In genomic region chr18:79005653-79006052, GRCh38 we compare ENCODE assay signal across 41 cellular contexts. TPM values are rescaled to one million over a fixed set of nuclear protein-coding genes. Genes with fewer than 3 reads are reported as not detected.
"Had no signal": no experiment of that assay in that cellular context is flagged by ENCODE, and none has a peak within 500 bp of the region (broad histone marks: within the 10 kb centered on the region; RNA-seq: fewer than 3 reads in every experiment).

No MANE protein-coding gene starts in this region.

- H3K27ac ChIP-seq: adrenal gland, ascending aorta, body of pancreas, brain microvascular endothelial cell, breast epithelium, cardiac muscle cell had no signal

- FAIRE-seq: astrocyte, bronchial epithelial cell had no signal

- H3K27me3 Mint-ChIP-seq: activated naive CD4-positive, alpha-beta T cell treated with anti-CD3 and anti-CD28 coated beads, Interleukin-2, amount 10 ng/mL, durations not matched to agents 7 days and 5 days; activated naive CD8-positive, alpha-beta T cell; activated naive CD8-positive, alpha-beta T cell treated with anti-CD3 and anti-CD28 coated beads, Interleukin-2, amount 50 U/mL, for 24 hours had no signal

- H3K4me3 Mint-ChIP-seq: activated naive CD4-positive, alpha-beta T cell treated with anti-CD3 and anti-CD28 coated beads for 36 hours; activated naive CD4-positive, alpha-beta T cell treated with anti-CD3 and anti-CD28 coated beads, Interleukin-2, amount 10 ng/mL, durations not matched to agents 7 days and 5 days; activated naive CD4-positive, alpha-beta T cell treated with anti-CD3 and anti-CD28 coated beads, Interleukin-2, amount 50 U/mL, for 24 hours; activated naive CD8-positive, alpha-beta T cell; activated naive CD8-positive, alpha-beta T cell treated with anti-CD3 and anti-CD28 coated beads for 36 hours; activated naive CD8-positive, alpha-beta T cell treated with anti-CD3 and anti-CD28 coated beads, Interleukin-2, amount 10 ng/mL, durations not matched to agents 7 days and 5 days; activated naive CD8-positive, alpha-beta T cell treated with anti-CD3 and anti-CD28 coated beads, Interleukin-2, amount 50 U/mL, for 24 hours; activated T-cell treated with anti-CD3 and anti-CD28 coated beads, Interleukin-2, amount 50 U/mL, for 24 hours; activated T-cell treated with anti-CD3 and anti-CD28 coated beads, Interleukin-2, amount 50 U/mL, for 4 hours; activated T-cell treated with anti-CD3 and anti-CD28 coated beads, Interleukin-2, amount 50 U/mL, for 72 hours; activated T-helper 1 cell treated with anti-CD3 and anti-CD28 coated beads, Interleukin-12 subunit alpha, Interleukin-12 subunit beta, Interleukin-2, Interleukin-4 antibody, amounts not matched to agents 30 ng/mL and 10 ng/mL and 1 ng/mL, durations not matched to agents 14 hours and 24 hours and 36 hours; activated T-helper 17 cell treated with anti-CD3 and anti-CD28 coated beads, Interleukin-2, amount 50 U/mL, for 72 hours; brain; central memory CD8-positive, alpha-beta T cell had no signal

- H3K27ac Mint-ChIP-seq: activated naive CD4-positive, alpha-beta T cell treated with anti-CD3 and anti-CD28 coated beads for 36 hours; activated naive CD4-positive, alpha-beta T cell treated with anti-CD3 and anti-CD28 coated beads, Interleukin-2, amount 10 ng/mL, durations not matched to agents 7 days and 5 days; activated naive CD4-positive, alpha-beta T cell treated with anti-CD3 and anti-CD28 coated beads, Interleukin-2, amount 50 U/mL, for 24 hours; activated naive CD4-positive, alpha-beta T cell treated with anti-CD3 and anti-CD28 coated beads, Interleukin-2, amount 50 U/mL, for 72 hours; activated naive CD8-positive, alpha-beta T cell; activated naive CD8-positive, alpha-beta T cell treated with anti-CD3 and anti-CD28 coated beads for 36 hours; activated naive CD8-positive, alpha-beta T cell treated with anti-CD3 and anti-CD28 coated beads, Interleukin-2, amount 10 ng/mL, durations not matched to agents 7 days and 5 days; activated naive CD8-positive, alpha-beta T cell treated with anti-CD3 and anti-CD28 coated beads, Interleukin-2, amount 50 U/mL, for 24 hours; activated T-cell treated with anti-CD3 and anti-CD28 coated beads, Interleukin-2, amount 50 U/mL, for 24 hours; activated T-cell treated with anti-CD3 and anti-CD28 coated beads, Interleukin-2, amount 50 U/mL, for 72 hours; activated T-helper 1 cell treated with anti-CD3 and anti-CD28 coated beads, Interleukin-12 subunit alpha, Interleukin-12 subunit beta, Interleukin-2, Interleukin-4 antibody, amounts not matched to agents 30 ng/mL and 10 ng/mL and 1 ng/mL, durations not matched to agents 14 hours and 24 hours and 36 hours; activated T-helper 17 cell treated with anti-CD3 and anti-CD28 coated beads, Interleukin-2, amount 50 U/mL, for 72 hours; activated T-helper 2 cell treated with anti-CD3 and anti-CD28 coated beads, Interferon-gamma antibody, Interleukin-2, Interleukin-4, amounts not matched to agents 10 μg/mL and 5 μg/mL and 100 μg/mL, durations not matched to agents 14 hours and 24 hours and 36 hours; brain had no signal

- H3K4me1 Mint-ChIP-seq: activated naive CD4-positive, alpha-beta T cell treated with anti-CD3 and anti-CD28 coated beads, Interleukin-2, amount 10 ng/mL, durations not matched to agents 7 days and 5 days; activated naive CD4-positive, alpha-beta T cell treated with anti-CD3 and anti-CD28 coated beads, Interleukin-2, amount 50 U/mL, for 24 hours; activated naive CD8-positive, alpha-beta T cell treated with anti-CD3 and anti-CD28 coated beads for 36 hours; activated naive CD8-positive, alpha-beta T cell treated with anti-CD3 and anti-CD28 coated beads, Interleukin-2, amount 10 ng/mL, durations not matched to agents 7 days and 5 days; activated naive CD8-positive, alpha-beta T cell treated with anti-CD3 and anti-CD28 coated beads, Interleukin-2, amount 50 U/mL, for 24 hours; activated T-helper 17 cell treated with anti-CD3 and anti-CD28 coated beads, Interleukin-2, amount 50 U/mL, for 72 hours; central memory CD8-positive, alpha-beta T cell had no signal

- H3K27me3 ChIP-seq: ascending aorta, body of pancreas, brain microvascular endothelial cell, cardiac muscle cell had no signal

- H3K36me3 Mint-ChIP-seq: activated naive CD4-positive, alpha-beta T cell treated with anti-CD3 and anti-CD28 coated beads, Interleukin-2, amount 10 ng/mL, durations not matched to agents 7 days and 5 days; activated naive CD4-positive, alpha-beta T cell treated with anti-CD3 and anti-CD28 coated beads, Interleukin-2, amount 50 U/mL, for 24 hours; activated naive CD4-positive, alpha-beta T cell treated with anti-CD3 and anti-CD28 coated beads, Interleukin-2, amount 50 U/mL, for 72 hours; activated naive CD8-positive, alpha-beta T cell; activated naive CD8-positive, alpha-beta T cell treated with anti-CD3 and anti-CD28 coated beads for 36 hours; activated naive CD8-positive, alpha-beta T cell treated with anti-CD3 and anti-CD28 coated beads, Interleukin-2, amount 10 ng/mL, durations not matched to agents 7 days and 5 days had no signal

- H3K9me3 ChIP-seq: adrenal gland, ascending aorta, body of pancreas had no signal

- ATAC-seq: activated naive CD4-positive, alpha-beta T cell treated with anti-CD3 and anti-CD28 coated beads, Interleukin-2, amount 50 U/mL, for 72 hours; activated naive CD8-positive, alpha-beta T cell treated with anti-CD3 and anti-CD28 coated beads, Interleukin-2, amount 50 U/mL, for 24 hours; activated T-cell treated with anti-CD3 and anti-CD28 coated beads, Interleukin-2, amount 50 U/mL, for 4 hours; activated T-cell treated with anti-CD3 and anti-CD28 coated beads, Interleukin-2, amount 50 U/mL, for 72 hours; activated T-helper 17 cell treated with anti-CD3 and anti-CD28 coated beads, Interleukin-2, amount 50 U/mL, for 72 hours; body of pancreas had no signal

- H3K4me3 ChIP-seq: adrenal gland, ascending aorta, body of pancreas, breast epithelium, cardiac muscle cell had no signal

- H3K36me3 ChIP-seq: adrenal gland, ascending aorta, brain microvascular endothelial cell, breast epithelium, cardiac muscle cell had no signal

- H3K4me1 ChIP-seq: adrenal gland, ascending aorta, body of pancreas, breast epithelium had no signal

- H3K9me3 Mint-ChIP-seq: activated naive CD4-positive, alpha-beta T cell treated with anti-CD3 and anti-CD28 coated beads for 36 hours; activated naive CD4-positive, alpha-beta T cell treated with anti-CD3 and anti-CD28 coated beads, Interleukin-2, amount 10 ng/mL, durations not matched to agents 7 days and 5 days; activated naive CD4-positive, alpha-beta T cell treated with anti-CD3 and anti-CD28 coated beads, Interleukin-2, amount 50 U/mL, for 24 hours; activated naive CD4-positive, alpha-beta T cell treated with anti-CD3 and anti-CD28 coated beads, Interleukin-2, amount 50 U/mL, for 72 hours; activated naive CD8-positive, alpha-beta T cell treated with anti-CD3 and anti-CD28 coated beads for 36 hours; activated naive CD8-positive, alpha-beta T cell treated with anti-CD3 and anti-CD28 coated beads, Interleukin-2, amount 10 ng/mL, durations not matched to agents 7 days and 5 days; activated naive CD8-positive, alpha-beta T cell treated with anti-CD3 and anti-CD28 coated beads, Interleukin-2, amount 50 U/mL, for 24 hours; activated T-cell treated with anti-CD3 and anti-CD28 coated beads, Interleukin-2, amount 50 U/mL, for 24 hours; activated T-cell treated with anti-CD3 and anti-CD28 coated beads, Interleukin-2, amount 50 U/mL, for 4 hours; activated T-cell treated with anti-CD3 and anti-CD28 coated beads, Interleukin-2, amount 50 U/mL, for 72 hours; activated T-helper 1 cell treated with anti-CD3 and anti-CD28 coated beads, Interleukin-12 subunit alpha, Interleukin-12 subunit beta, Interleukin-2, Interleukin-4 antibody, amounts not matched to agents 30 ng/mL and 10 ng/mL and 1 ng/mL, durations not matched to agents 14 hours and 24 hours and 36 hours; activated T-helper 17 cell treated with anti-CD3 and anti-CD28 coated beads, Interleukin-2, amount 50 U/mL, for 72 hours; activated T-helper 2 cell treated with anti-CD3 and anti-CD28 coated beads, Interferon-gamma antibody, Interleukin-2, Interleukin-4, amounts not matched to agents 10 μg/mL and 5 μg/mL and 100 μg/mL, durations not matched to agents 14 hours and 24 hours and 36 hours; central memory CD8-positive, alpha-beta T cell had no signal

- DNase-seq: activated effector memory CD4-positive, alpha-beta T cell treated with anti-CD3 and anti-CD28 coated beads, Interleukin-2, amount 50 U/mL, for 16 hours; activated effector memory CD4-positive, alpha-beta T cell treated with Interleukin-2 at 50 U/mL for 16 hours; activated gamma-delta T cell; activated gamma-delta T cell treated with Interleukin-2 at 50 U/mL for 16 hours; activated naive CD4-positive, alpha-beta T cell; activated naive CD4-positive, alpha-beta T cell treated with anti-CD3 and anti-CD28 coated beads for 36 hours; activated naive CD4-positive, alpha-beta T cell treated with anti-CD3 and anti-CD28 coated beads, Interleukin-2, amount 10 ng/mL, durations not matched to agents 7 days and 5 days; activated naive CD4-positive, alpha-beta T cell treated with anti-CD3 and anti-CD28 coated beads, Interleukin-2, amount 50 U/mL, for 16 hours; activated naive CD4-positive, alpha-beta T cell treated with Interleukin-2 at 50 U/mL for 16 hours; activated naive CD8-positive, alpha-beta T cell treated with anti-CD3 and anti-CD28 coated beads for 36 hours; activated naive CD8-positive, alpha-beta T cell treated with anti-CD3 and anti-CD28 coated beads, Interleukin-2, amount 10 ng/mL, durations not matched to agents 7 days and 5 days; activated naive CD8-positive, alpha-beta T cell treated with anti-CD3 and anti-CD28 coated beads, Interleukin-2, amount 50 U/mL, for 24 hours; activated T-cell treated with anti-CD3 and anti-CD28 coated beads, Interleukin-2, amount 50 U/mL, for 1 hour; activated T-cell treated with anti-CD3 and anti-CD28 coated beads, Interleukin-2, amount 50 U/mL, for 24 hours; activated T-cell treated with anti-CD3 and anti-CD28 coated beads, Interleukin-2, amount 50 U/mL, for 4 hours; activated T-cell treated with anti-CD3 and anti-CD28 coated beads, Interleukin-2, amount 50 U/mL, for 48 hours; activated T-cell treated with anti-CD3 and anti-CD28 coated beads, Interleukin-2, amount 50 U/mL, for 72 hours; adrenal gland; amniotic stem cell; amygdala; anterior cingulate cortex; body of pancreas; brain microvascular endothelial cell; caudate nucleus; central memory CD4-positive, alpha-beta T cell; cerebellar nuclear complex had no signal

RNA-seq across cellular contexts. Expression of gene SALL3, which starts 26.0 kb away (rescaled TPM):
- total RNA-seq: activated naive CD4-positive, alpha-beta T cell treated with anti-CD3 and anti-CD28 coated beads for 36 hours; activated naive CD4-positive, alpha-beta T cell treated with anti-CD3 and anti-CD28 coated beads, Interleukin-2, amount 50 U/mL, for 72 hours; activated naive CD8-positive, alpha-beta T cell treated with anti-CD3 and anti-CD28 coated beads for 36 hours; activated naive CD8-positive, alpha-beta T cell treated with anti-CD3 and anti-CD28 coated beads, Interleukin-2, amount 10 ng/mL, durations not matched to agents 7 days and 5 days; activated T-cell treated with anti-CD3 and anti-CD28 coated beads, Interleukin-2, amount 50 U/mL, for 4 hours; activated T-cell treated with anti-CD3 and anti-CD28 coated beads, Interleukin-2, amount 50 U/mL, for 72 hours; activated T-helper 1 cell treated with anti-CD3 and anti-CD28 coated beads, Interleukin-12 subunit alpha, Interleukin-12 subunit beta, Interleukin-2, Interleukin-4 antibody, amounts not matched to agents 30 ng/mL and 10 ng/mL and 1 ng/mL, durations not matched to agents 14 hours and 24 hours and 36 hours; activated T-helper 17 cell treated with anti-CD3 and anti-CD28 coated beads, Interleukin-2, amount 50 U/mL, for 72 hours; activated T-helper 2 cell treated with anti-CD3 and anti-CD28 coated beads, Interferon-gamma antibody, Interleukin-2, Interleukin-4, amounts not matched to agents 10 μg/mL and 5 μg/mL and 100 μg/mL, durations not matched to agents 14 hours and 24 hours and 36 hours; ascending aorta; body of pancreas; breast epithelium; bronchial epithelial cell; chondrocyte had no signal
- polyA plus RNA-seq: adrenal gland, aorta had no signal
